ENCODE assay signal across 1 cellular context in genomic region chr7:1460757-1461639, GRCh38.
TF ChIP-seq lines count a peak whose summit lies in the region.

No MANE protein-coding gene starts in this region.

TF ChIP-seq in liver, 16 proteins besides CTCF, POLR2A, EP300 and RAD21 (continued from another document):
- TF ChIP-seq REST (IDR thresholded peaks at IDR 0.05) (no peak), SP1 (IDR thresholded peaks at IDR 0.05) (peak; percentile 6)
